Comparison of ENCODE assay signal across 1 cellular context in the genomic region with DNA sequence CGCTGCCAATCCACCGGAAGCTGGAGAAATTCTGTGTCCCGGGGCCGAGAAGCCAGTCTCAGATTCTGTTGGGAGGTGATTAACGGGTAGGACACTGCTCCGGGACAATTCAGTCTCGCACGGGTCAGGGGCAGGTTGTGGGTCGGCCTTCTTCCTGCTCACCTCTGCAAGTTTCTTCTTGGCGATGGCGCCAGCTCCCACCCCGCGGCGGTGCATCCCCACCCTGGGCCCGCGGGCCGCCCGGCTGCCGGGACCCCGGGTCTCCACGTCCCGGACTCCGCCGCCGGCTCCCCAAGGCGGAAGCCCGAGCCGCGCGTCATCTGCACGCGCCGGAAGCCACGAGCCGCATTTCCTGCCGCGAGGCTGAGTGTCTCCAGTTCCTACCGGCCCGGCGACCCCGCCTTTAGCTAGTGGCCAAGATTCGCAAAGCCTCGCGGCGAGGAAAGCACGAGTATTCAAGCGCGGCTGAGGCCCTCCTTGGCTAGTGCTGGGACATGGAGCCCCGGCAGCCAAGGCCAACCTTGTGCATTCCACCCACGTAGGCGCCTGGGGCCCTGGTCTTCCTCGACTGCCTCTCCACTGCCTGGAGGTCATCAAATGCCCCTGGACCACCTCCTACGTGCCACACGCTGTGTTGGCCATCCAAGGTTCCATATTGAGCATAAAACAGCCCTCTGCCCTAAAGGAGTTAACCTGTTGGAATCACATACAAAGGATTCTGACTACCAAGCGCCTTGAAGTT.
TF ChIP-seq lines count a peak whose summit lies in the region.

A gene with protein sequence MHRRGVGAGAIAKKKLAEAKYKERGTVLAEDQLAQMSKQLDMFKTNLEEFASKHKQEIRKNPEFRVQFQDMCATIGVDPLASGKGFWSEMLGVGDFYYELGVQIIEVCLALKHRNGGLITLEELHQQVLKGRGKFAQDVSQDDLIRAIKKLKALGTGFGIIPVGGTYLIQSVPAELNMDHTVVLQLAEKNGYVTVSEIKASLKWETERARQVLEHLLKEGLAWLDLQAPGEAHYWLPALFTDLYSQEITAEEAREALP (minus strand): TSS at position 324 of the 742 bp plus-strand sequence. CDS start 108 bp downstream, at position 216.

TF ChIP-seq in HepG2, 621 proteins besides CTCF, POLR2A, EP300 and RAD21 (continued from another document and continues in another):
- peak; percentile 75; the same call in 1 of the 2 replicates for TF ChIP-seq ZNF850 (CRISPR knock-in tag; conservative IDR thresholded peaks at IDR 0.05)
- TF ChIP-seq ZNF775 (CRISPR knock-in tag; IDR thresholded peaks at IDR 0.05; ENCODE audit: borderline replicate concordance): 0 out of 2 replicates have a peak, but pooled peaks have one; percentile 78
- peak; percentile 67; the same call in 1 of the 2 replicates for TF ChIP-seq EHMT2 (IDR thresholded peaks at IDR 0.05; ENCODE audit: borderline replicate concordance, low read depth, low read length)
- no peak for TF ChIP-seq SUZ12 (IDR thresholded peaks at IDR 0.05; ENCODE audit: low read depth, low read length)
- TF ChIP-seq, protein P1, sequence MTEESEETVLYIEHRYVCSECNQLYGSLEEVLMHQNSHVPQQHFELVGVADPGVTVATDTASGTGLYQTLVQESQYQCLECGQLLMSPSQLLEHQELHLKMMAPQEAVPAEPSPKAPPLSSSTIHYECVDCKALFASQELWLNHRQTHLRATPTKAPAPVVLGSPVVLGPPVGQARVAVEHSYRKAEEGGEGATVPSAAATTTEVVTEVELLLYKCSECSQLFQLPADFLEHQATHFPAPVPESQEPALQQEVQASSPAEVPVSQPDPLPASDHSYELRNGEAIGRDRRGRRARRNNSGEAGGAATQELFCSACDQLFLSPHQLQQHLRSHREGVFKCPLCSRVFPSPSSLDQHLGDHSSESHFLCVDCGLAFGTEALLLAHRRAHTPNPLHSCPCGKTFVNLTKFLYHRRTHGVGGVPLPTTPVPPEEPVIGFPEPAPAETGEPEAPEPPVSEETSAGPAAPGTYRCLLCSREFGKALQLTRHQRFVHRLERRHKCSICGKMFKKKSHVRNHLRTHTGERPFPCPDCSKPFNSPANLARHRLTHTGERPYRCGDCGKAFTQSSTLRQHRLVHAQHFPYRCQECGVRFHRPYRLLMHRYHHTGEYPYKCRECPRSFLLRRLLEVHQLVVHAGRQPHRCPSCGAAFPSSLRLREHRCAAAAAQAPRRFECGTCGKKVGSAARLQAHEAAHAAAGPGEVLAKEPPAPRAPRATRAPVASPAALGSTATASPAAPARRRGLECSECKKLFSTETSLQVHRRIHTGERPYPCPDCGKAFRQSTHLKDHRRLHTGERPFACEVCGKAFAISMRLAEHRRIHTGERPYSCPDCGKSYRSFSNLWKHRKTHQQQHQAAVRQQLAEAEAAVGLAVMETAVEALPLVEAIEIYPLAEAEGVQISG (CRISPR knock-in tag; IDR thresholded peaks at IDR 0.05): peak; percentile 98
- TF ChIP-seq ZSCAN22 (CRISPR knock-in tag; IDR thresholded peaks at IDR 0.05): peak; percentile 78; the same call in 1 of the 2 replicates
- TF ChIP-seq MEF2D (CRISPR knock-in tag; IDR thresholded peaks at IDR 0.05): peak; percentile 93
- TF ChIP-seq ZSCAN9 (CRISPR knock-in tag; IDR thresholded peaks at IDR 0.05; ENCODE audit: borderline replicate concordance): peak; percentile 92
- TF ChIP-seq ZC3H4 (CRISPR knock-in tag; IDR thresholded peaks at IDR 0.05; ENCODE audit: borderline replicate concordance): peak; percentile 74; the same call in 1 of the 2 replicates
- no peak for TF ChIP-seq TBP (CRISPR knock-in tag; IDR thresholded peaks at IDR 0.05)
- TF ChIP-seq SSRP1 (CRISPR knock-in tag; IDR thresholded peaks at IDR 0.05): peak; percentile 74; the same call in 1 of the 2 replicates
- TF ChIP-seq ZFYVE20 (CRISPR knock-in tag; IDR thresholded peaks at IDR 0.05; ENCODE audit: borderline replicate concordance, low read depth): peak; percentile 76; the same call in 1 of the 2 replicates
- TF ChIP-seq GZF1 (CRISPR knock-in tag; IDR thresholded peaks at IDR 0.05): peak; percentile 90; the same call in 1 of the 2 replicates
- TF ChIP-seq GTF3A (CRISPR knock-in tag; conservative IDR thresholded peaks at IDR 0.05): no peak
- TF ChIP-seq, protein P2, sequence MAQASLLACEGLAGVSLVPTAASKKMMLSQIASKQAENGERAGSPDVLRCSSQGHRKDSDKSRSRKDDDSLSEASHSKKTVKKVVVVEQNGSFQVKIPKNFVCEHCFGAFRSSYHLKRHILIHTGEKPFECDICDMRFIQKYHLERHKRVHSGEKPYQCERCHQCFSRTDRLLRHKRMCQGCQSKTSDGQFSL (CRISPR knock-in tag; IDR thresholded peaks at IDR 0.05): peak; percentile 83; the same call in 1 of the 2 replicates
- TF ChIP-seq ZFP36 (IDR thresholded peaks at IDR 0.05; ENCODE audit: borderline replicate concordance, low read depth, low read length, partially characterized antibody): no peak
- TF ChIP-seq FOSL1 (CRISPR knock-in tag; IDR thresholded peaks at IDR 0.05; ENCODE audit: borderline replicate concordance): no peak
- TF ChIP-seq ZNF577 (CRISPR knock-in tag; IDR thresholded peaks at IDR 0.05; ENCODE audit: borderline replicate concordance, low read depth): 0 out of 2 replicates have a peak, but pooled peaks have one; percentile 29
- TF ChIP-seq, protein P3, sequence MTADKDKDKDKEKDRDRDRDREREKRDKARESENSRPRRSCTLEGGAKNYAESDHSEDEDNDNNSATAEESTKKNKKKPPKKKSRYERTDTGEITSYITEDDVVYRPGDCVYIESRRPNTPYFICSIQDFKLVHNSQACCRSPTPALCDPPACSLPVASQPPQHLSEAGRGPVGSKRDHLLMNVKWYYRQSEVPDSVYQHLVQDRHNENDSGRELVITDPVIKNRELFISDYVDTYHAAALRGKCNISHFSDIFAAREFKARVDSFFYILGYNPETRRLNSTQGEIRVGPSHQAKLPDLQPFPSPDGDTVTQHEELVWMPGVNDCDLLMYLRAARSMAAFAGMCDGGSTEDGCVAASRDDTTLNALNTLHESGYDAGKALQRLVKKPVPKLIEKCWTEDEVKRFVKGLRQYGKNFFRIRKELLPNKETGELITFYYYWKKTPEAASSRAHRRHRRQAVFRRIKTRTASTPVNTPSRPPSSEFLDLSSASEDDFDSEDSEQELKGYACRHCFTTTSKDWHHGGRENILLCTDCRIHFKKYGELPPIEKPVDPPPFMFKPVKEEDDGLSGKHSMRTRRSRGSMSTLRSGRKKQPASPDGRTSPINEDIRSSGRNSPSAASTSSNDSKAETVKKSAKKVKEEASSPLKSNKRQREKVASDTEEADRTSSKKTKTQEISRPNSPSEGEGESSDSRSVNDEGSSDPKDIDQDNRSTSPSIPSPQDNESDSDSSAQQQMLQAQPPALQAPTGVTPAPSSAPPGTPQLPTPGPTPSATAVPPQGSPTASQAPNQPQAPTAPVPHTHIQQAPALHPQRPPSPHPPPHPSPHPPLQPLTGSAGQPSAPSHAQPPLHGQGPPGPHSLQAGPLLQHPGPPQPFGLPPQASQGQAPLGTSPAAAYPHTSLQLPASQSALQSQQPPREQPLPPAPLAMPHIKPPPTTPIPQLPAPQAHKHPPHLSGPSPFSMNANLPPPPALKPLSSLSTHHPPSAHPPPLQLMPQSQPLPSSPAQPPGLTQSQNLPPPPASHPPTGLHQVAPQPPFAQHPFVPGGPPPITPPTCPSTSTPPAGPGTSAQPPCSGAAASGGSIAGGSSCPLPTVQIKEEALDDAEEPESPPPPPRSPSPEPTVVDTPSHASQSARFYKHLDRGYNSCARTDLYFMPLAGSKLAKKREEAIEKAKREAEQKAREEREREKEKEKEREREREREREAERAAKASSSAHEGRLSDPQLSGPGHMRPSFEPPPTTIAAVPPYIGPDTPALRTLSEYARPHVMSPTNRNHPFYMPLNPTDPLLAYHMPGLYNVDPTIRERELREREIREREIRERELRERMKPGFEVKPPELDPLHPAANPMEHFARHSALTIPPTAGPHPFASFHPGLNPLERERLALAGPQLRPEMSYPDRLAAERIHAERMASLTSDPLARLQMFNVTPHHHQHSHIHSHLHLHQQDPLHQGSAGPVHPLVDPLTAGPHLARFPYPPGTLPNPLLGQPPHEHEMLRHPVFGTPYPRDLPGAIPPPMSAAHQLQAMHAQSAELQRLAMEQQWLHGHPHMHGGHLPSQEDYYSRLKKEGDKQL (CRISPR knock-in tag; IDR thresholded peaks at IDR 0.05; ENCODE audit: low read depth): no peak
- TF ChIP-seq, protein P4, sequence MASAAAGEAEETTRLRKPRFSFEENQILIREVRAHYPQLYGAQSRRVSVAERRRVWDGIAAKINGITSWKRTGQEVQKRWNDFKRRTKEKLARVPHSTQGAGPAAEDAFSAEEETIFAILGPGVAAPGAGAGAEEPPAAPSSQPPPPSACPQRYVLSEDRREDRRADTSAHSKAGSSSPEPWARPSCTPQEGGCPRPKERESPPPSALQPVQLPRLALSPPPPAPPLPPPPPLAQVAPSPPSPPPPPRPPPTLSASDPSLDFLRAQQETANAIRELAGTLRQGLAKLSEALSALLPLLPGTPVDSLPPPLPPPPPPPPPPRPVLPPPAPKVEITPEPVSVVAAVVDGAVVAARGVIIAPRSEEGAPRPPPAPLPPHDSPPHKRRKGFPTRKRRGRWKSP (CRISPR knock-in tag; IDR thresholded peaks at IDR 0.05): 0 out of 2 replicates have a peak, but pooled peaks have one; percentile 66
- no peak for TF ChIP-seq ZNF180 (CRISPR knock-in tag; IDR thresholded peaks at IDR 0.05; ENCODE audit: borderline replicate concordance, low read depth)
- TF ChIP-seq CCDC6 (CRISPR knock-in tag; IDR thresholded peaks at IDR 0.05): peak; percentile 79
- TF ChIP-seq, protein P5, sequence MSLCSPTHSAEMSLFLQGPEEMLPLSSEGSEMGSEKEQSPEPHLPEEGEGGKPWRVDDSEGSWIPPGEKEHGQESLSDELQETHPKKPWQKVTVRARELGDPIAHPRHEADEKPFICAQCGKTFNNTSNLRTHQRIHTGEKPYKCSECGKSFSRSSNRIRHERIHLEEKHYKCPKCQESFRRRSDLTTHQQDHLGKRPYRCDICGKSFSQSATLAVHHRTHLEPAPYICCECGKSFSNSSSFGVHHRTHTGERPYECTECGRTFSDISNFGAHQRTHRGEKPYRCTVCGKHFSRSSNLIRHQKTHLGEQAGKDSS (CRISPR knock-in tag; IDR thresholded peaks at IDR 0.05; ENCODE audit: borderline replicate concordance, low read depth): 0 out of 2 replicates have a peak, but pooled peaks have one; percentile 64
- TF ChIP-seq ZNF674 (CRISPR knock-in tag; IDR thresholded peaks at IDR 0.05; ENCODE audit: low read depth): peak; percentile 59; the same call in 1 of the 2 replicates
- peak; percentile 90; the same call in 1 of the 2 replicates for TF ChIP-seq ZNF253 (CRISPR knock-in tag; IDR thresholded peaks at IDR 0.05; ENCODE audit: borderline replicate concordance)
- no peak for TF ChIP-seq SOX13 (IDR thresholded peaks at IDR 0.05)
- peak in 1 of 2 experiments; percentile 44; a peak in 1 of 4 replicates for TF ChIP-seq SOX13 (CRISPR knock-in tag; conservative IDR thresholded peaks at IDR 0.05 in 1 of 2, IDR thresholded peaks at IDR 0.05 in 1 of 2)
- peak; percentile 93 for TF ChIP-seq ZBTB42 (CRISPR knock-in tag; IDR thresholded peaks at IDR 0.05)
- TF ChIP-seq, protein P6, sequence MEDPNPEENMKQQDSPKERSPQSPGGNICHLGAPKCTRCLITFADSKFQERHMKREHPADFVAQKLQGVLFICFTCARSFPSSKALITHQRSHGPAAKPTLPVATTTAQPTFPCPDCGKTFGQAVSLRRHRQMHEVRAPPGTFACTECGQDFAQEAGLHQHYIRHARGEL (CRISPR knock-in tag; IDR thresholded peaks at IDR 0.05): peak; percentile 74; the same call in 1 of the 2 replicates
- TF ChIP-seq EEA1 (CRISPR knock-in tag; IDR thresholded peaks at IDR 0.05; ENCODE audit: borderline replicate concordance): peak; percentile 91; the same call in 1 of the 2 replicates
- TF ChIP-seq, protein P7, sequence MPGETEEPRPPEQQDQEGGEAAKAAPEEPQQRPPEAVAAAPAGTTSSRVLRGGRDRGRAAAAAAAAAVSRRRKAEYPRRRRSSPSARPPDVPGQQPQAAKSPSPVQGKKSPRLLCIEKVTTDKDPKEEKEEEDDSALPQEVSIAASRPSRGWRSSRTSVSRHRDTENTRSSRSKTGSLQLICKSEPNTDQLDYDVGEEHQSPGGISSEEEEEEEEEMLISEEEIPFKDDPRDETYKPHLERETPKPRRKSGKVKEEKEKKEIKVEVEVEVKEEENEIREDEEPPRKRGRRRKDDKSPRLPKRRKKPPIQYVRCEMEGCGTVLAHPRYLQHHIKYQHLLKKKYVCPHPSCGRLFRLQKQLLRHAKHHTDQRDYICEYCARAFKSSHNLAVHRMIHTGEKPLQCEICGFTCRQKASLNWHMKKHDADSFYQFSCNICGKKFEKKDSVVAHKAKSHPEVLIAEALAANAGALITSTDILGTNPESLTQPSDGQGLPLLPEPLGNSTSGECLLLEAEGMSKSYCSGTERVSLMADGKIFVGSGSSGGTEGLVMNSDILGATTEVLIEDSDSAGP (CRISPR knock-in tag; IDR thresholded peaks at IDR 0.05; ENCODE audit: borderline replicate concordance): peak; percentile 96
- TF ChIP-seq, protein P8, sequence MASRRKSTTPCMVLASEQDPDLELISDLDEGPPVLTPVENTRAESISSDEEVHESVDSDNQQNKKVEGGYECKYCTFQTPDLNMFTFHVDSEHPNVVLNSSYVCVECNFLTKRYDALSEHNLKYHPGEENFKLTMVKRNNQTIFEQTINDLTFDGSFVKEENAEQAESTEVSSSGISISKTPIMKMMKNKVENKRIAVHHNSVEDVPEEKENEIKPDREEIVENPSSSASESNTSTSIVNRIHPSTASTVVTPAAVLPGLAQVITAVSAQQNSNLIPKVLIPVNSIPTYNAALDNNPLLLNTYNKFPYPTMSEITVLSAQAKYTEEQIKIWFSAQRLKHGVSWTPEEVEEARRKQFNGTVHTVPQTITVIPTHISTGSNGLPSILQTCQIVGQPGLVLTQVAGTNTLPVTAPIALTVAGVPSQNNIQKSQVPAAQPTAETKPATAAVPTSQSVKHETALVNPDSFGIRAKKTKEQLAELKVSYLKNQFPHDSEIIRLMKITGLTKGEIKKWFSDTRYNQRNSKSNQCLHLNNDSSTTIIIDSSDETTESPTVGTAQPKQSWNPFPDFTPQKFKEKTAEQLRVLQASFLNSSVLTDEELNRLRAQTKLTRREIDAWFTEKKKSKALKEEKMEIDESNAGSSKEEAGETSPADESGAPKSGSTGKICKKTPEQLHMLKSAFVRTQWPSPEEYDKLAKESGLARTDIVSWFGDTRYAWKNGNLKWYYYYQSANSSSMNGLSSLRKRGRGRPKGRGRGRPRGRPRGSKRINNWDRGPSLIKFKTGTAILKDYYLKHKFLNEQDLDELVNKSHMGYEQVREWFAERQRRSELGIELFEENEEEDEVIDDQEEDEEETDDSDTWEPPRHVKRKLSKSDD (CRISPR knock-in tag; IDR thresholded peaks at IDR 0.05; ENCODE audit: low read depth): peak; percentile 92
- TF ChIP-seq ARNT (IDR thresholded peaks at IDR 0.05): no peak
- peak; percentile 100 for TF ChIP-seq PHF20 (CRISPR knock-in tag; IDR thresholded peaks at IDR 0.05)
- no peak for TF ChIP-seq FOXK2 (IDR thresholded peaks at IDR 0.05)
- TF ChIP-seq ADNP (CRISPR knock-in tag; IDR thresholded peaks at IDR 0.05): no peak
- peak; percentile 75 for TF ChIP-seq ZNF143 (CRISPR knock-in tag; IDR thresholded peaks at IDR 0.05)
- TF ChIP-seq ZNF570 (CRISPR knock-in tag; IDR thresholded peaks at IDR 0.05; ENCODE audit: borderline replicate concordance): peak; percentile 57; the same call in 1 of the 2 replicates
- peak; percentile 81; the same call in 1 of the 2 replicates for TF ChIP-seq ZNF766 (CRISPR knock-in tag; IDR thresholded peaks at IDR 0.05; ENCODE audit: borderline replicate concordance)
- TF ChIP-seq SMARCE1 (IDR thresholded peaks at IDR 0.05; ENCODE audit: borderline replicate concordance): no peak
